10 cellular contexts compared by ENCODE assay signal in the genomic region with DNA sequence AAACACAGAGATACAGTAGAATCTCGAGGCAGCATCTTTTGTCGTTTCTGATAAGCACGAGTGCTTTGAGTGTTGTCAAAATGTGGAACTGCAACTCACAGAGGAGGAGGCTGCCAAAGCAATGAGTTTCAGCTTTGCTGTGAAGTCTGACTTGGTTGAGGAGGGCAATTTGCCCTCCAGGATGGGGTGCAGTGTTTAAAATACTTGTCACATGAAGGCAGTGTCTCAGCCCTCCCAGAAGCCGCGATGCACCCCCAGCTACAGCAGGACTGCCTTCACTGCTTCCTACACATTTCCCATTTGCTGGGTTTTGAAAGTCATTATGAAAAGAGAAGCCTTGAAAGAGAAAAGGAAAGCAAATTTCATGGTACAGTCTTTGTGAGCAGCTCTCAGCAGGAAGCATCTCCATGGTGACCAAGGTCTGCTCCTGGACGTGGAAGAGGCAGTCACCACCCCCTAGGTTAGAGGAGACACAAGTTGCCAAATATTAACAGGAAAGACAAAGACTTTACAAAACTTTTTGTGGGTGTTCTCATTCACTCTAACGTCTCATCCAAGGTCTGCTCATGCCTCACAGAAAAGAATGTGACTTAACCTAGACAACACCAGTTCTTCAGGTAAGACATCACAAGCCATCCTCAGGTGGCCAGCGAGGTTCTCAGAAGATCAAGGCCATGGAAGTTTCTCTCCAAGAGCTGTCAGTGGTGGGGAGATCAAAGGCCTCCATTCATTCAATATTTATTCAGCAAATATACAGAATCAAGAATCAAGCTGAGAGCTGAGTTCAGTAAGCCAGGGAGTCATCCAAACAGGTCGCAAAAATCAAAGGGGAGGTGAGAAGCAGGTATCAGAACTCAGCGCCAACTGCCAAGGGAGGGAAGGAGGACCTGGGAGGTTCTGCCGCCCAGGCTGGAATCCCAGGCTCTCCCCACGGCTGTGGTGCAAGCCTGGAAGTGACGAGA.
DNase-seq lines count a peak whose midpoint lies in the region; ATAC-seq and TF ChIP-seq lines count a peak whose summit lies in the region.
"Had no signal": no experiment of that assay in that cellular context is flagged by ENCODE, and none has a peak within 500 bp of the region (broad histone marks: within the 10 kb centered on the region; RNA-seq: fewer than 3 reads in every experiment).

No MANE protein-coding gene starts in this region.

- H3K9me3 ChIP-seq in mucosa of descending colon = no peaks in the 10 kb centered on the region
- H3K9me3 ChIP-seq: upper lobe of left lung had no signal

- peak; percentile 83 for ATAC-seq in HG02938 (IDR thresholded peaks at IDR 0.05; ENCODE audit: unreplicated experiment)
- no peak for ATAC-seq in mucosa of descending colon

- no peak overlapping the region for H3K4me3 Mint-ChIP-seq in mesothelial cell of epicardium

- H3K4me1 ChIP-seq in mucosa of descending colon (ENCODE audit: low read depth) = no peaks in the 10 kb centered on the region
- H3K4me1 ChIP-seq: upper lobe of left lung had no signal

- no peak overlapping the region for H3K4me3 ChIP-seq in mucosa of descending colon
- H3K4me3 ChIP-seq: upper lobe of left lung had no signal

- DNase-seq in GM10266 (ENCODE audit: extremely low spot score) = peak; percentile 55
- peak; percentile 72 for DNase-seq in GM19238 (ENCODE audit: insufficient read length, low spot score)
- DNase-seq in NCI-H69 (lab: John Stamatoyannopoulos, UW) = peak; percentile 34
- DNase-seq in NCI-H187 (lab: John Stamatoyannopoulos, UW) = no peak
- DNase-seq in mucosa of descending colon = no peak
- DNase-seq in mesothelial cell of epicardium (ENCODE audit: low spot score in 2 of 2, unreplicated experiment in 2 of 2) = no peak
- no peak for DNase-seq in HUDEP-2 (lab: John Stamatoyannopoulos, UW; ENCODE audit: unreplicated experiment in 76 of 76)
- DNase-seq: activated CD4-positive, alpha-beta T cell treated with anti-CD3 and anti-CD28 coated beads, Interleukin-2, amount 50 U/mL, for 48 hours had no signal

- TF ChIP-seq CTCF in GM10266 (IDR thresholded peaks at IDR 0.05; ENCODE audit: control insufficient read depth, insufficient read depth, low read depth, missing control alignments) = no peak
- no peak for TF ChIP-seq CTCF in mucosa of descending colon (IDR thresholded peaks at IDR 0.05)
- TF ChIP-seq CTCF in mesothelial cell of epicardium (IDR thresholded peaks at IDR 0.05; ENCODE audit: unreplicated experiment) = no peak

- H3K36me3 Mint-ChIP-seq in mesothelial cell of epicardium = no peaks in the 10 kb centered on the region

- H3K9me3 Mint-ChIP-seq in mesothelial cell of epicardium = no peaks in the 10 kb centered on the region

- H3K27ac Mint-ChIP-seq in mesothelial cell of epicardium = no peak overlapping the region

- intact Hi-C loops in mucosa of descending colon (cut with DNase I, micrococcal nuclease) = no loop called here

- no peaks in the 10 kb centered on the region for H3K4me1 Mint-ChIP-seq in mesothelial cell of epicardium

- peaks cover 14% of the 10 kb centered on the region for H3K27me3 Mint-ChIP-seq in mesothelial cell of epicardium (ENCODE audit: low read depth)

- H3K36me3 ChIP-seq in mucosa of descending colon (ENCODE audit: low read depth) = no peaks in the 10 kb centered on the region
- H3K36me3 ChIP-seq: upper lobe of left lung had no signal

Comparison
In these comparisons a context has a peak if more than half of its experiments do, and no peak if none do; other contexts are left out.
1. DNase-seq: peak in GM10266 (single experiment), GM19238 (single experiment) and NCI-H69 (single experiment); none in NCI-H187 (0 of 2), mucosa of descending colon (0 of 3), mesothelial cell of epicardium (0 of 2) and HUDEP-2 (0 of 76).